In genomic region chr17:44916059-44916780, GRCh38 we compare ENCODE assay signal across 1 cellular context.
TF ChIP-seq lines count a peak whose summit lies in the region.

No MANE protein-coding gene starts in this region.

TF ChIP-seq in HepG2, 621 proteins besides CTCF, POLR2A, EP300 and RAD21 (continued from another document):
- no peak for TF ChIP-seq ZNF280D (CRISPR knock-in tag; IDR thresholded peaks at IDR 0.05)
- no peak for TF ChIP-seq PHF21A (CRISPR knock-in tag; IDR thresholded peaks at IDR 0.05)
- 0 out of 2 replicates have a peak, but pooled peaks have one; percentile 7 for TF ChIP-seq RXRA (CRISPR knock-in tag; IDR thresholded peaks at IDR 0.05)
- TF ChIP-seq GMEB1 (CRISPR knock-in tag; IDR thresholded peaks at IDR 0.05; ENCODE audit: borderline replicate concordance): no peak
- peak; percentile 7; the same call in 1 of the 2 replicates for TF ChIP-seq KMT2A (CRISPR knock-in tag; IDR thresholded peaks at IDR 0.05)
- no peak for TF ChIP-seq ZKSCAN5 (CRISPR knock-in tag; IDR thresholded peaks at IDR 0.05)
- no peak for TF ChIP-seq RCOR2 (CRISPR knock-in tag; IDR thresholded peaks at IDR 0.05)
- TF ChIP-seq THYN1 (CRISPR knock-in tag; IDR thresholded peaks at IDR 0.05; ENCODE audit: borderline replicate concordance, low read depth): no peak
- no peak for TF ChIP-seq NR0B2 (CRISPR knock-in tag; IDR thresholded peaks at IDR 0.05)
- TF ChIP-seq BORCS8-MEF2B (CRISPR knock-in tag; IDR thresholded peaks at IDR 0.05): no peak
- no peak for TF ChIP-seq THAP8 (CRISPR knock-in tag; IDR thresholded peaks at IDR 0.05; ENCODE audit: borderline replicate concordance)
- TF ChIP-seq NBN (conservative IDR thresholded peaks at IDR 0.05): no peak
- TF ChIP-seq HNRNPH1 (optimal IDR thresholded peaks at IDR 0.05; ENCODE audit: low read depth, low read length): no peak
- no peak for TF ChIP-seq ZNF691 (CRISPR knock-in tag; IDR thresholded peaks at IDR 0.05; ENCODE audit: borderline replicate concordance, low read depth)
- TF ChIP-seq GRHL1 (CRISPR knock-in tag; conservative IDR thresholded peaks at IDR 0.05): no peak
- TF ChIP-seq HNRNPLL (IDR thresholded peaks at IDR 0.05; ENCODE audit: low read depth, low read length, poor library complexity, severe bottlenecking): no peak
- TF ChIP-seq KLF16 (CRISPR knock-in tag; IDR thresholded peaks at IDR 0.05): no peak
- no peak for TF ChIP-seq ATAD3A (CRISPR knock-in tag; IDR thresholded peaks at IDR 0.05)
- TF ChIP-seq SMYD3 (CRISPR knock-in tag; IDR thresholded peaks at IDR 0.05): no peak
- TF ChIP-seq TOE1 (CRISPR knock-in tag; IDR thresholded peaks at IDR 0.05): no peak
- no peak for TF ChIP-seq ZNF446 (CRISPR knock-in tag; IDR thresholded peaks at IDR 0.05)
- no peak for TF ChIP-seq ZNF34 (CRISPR knock-in tag; IDR thresholded peaks at IDR 0.05; ENCODE audit: borderline replicate concordance)
- TF ChIP-seq STAT6 (CRISPR knock-in tag; IDR thresholded peaks at IDR 0.05; ENCODE audit: borderline replicate concordance): no peak
- no peak for TF ChIP-seq ZNF558 (CRISPR knock-in tag; IDR thresholded peaks at IDR 0.05; ENCODE audit: borderline replicate concordance)
- no peak for TF ChIP-seq ZNF235 (CRISPR knock-in tag; IDR thresholded peaks at IDR 0.05; ENCODE audit: borderline replicate concordance)
- TF ChIP-seq ISL2 (CRISPR knock-in tag; IDR thresholded peaks at IDR 0.05): no peak
- no peak for TF ChIP-seq IRF9 (CRISPR knock-in tag; IDR thresholded peaks at IDR 0.05; ENCODE audit: borderline replicate concordance)
- TF ChIP-seq ZZZ3 (CRISPR knock-in tag; IDR thresholded peaks at IDR 0.05; ENCODE audit: borderline replicate concordance): no peak
- no peak for TF ChIP-seq MBD4 (IDR thresholded peaks at IDR 0.05; ENCODE audit: borderline replicate concordance, low read length)
- TF ChIP-seq CBFB (CRISPR knock-in tag; IDR thresholded peaks at IDR 0.05): no peak
- TF ChIP-seq HOMEZ (CRISPR knock-in tag; IDR thresholded peaks at IDR 0.05; ENCODE audit: low read depth): no peak
- TF ChIP-seq BCLAF1 (IDR thresholded peaks at IDR 0.05): no peak
- TF ChIP-seq DMAP1 (CRISPR knock-in tag; IDR thresholded peaks at IDR 0.05): no peak
- no peak for TF ChIP-seq TAF1 (CRISPR knock-in tag; IDR thresholded peaks at IDR 0.05)
TF ChIP-seq in HepG2: peak in this region for 37.
